In the genomic region with DNA sequence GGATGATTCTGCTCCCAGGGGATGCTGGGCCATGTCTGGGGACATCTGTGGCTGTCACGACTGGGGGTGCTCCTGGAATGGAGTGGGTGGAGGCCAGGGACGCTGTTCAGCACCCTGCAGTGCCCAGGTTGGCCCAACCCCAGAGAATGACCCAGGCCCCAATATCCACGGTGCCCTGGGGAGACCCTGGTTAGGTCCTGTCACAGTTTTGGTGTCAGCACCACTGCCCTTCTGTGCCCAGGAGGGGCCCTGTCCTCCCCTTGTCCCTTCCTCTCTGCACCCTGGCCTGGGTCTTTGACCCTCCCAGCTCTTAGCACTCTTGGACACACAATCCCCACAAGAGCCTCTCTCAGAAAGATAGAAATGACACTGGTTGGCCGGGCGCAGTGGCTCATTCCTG, we compare ENCODE assay signal across 9 cellular contexts.
DNase-seq lines count a peak whose midpoint lies in the region; ATAC-seq and TF ChIP-seq lines count a peak whose summit lies in the region.
"Had no signal": no experiment of that assay in that cellular context is flagged by ENCODE, and none has a peak within 500 bp of the region (broad histone marks: within the 10 kb centered on the region; RNA-seq: fewer than 3 reads in every experiment).

No MANE protein-coding gene starts in this region.

- no peak for ATAC-seq in activated CD8-positive, alpha-beta T cell treated with anti-CD3 and anti-CD28 coated beads, Interleukin-2, amount 10 ng/mL, durations not matched to agents 7 days and 5 days
- no peak for ATAC-seq in naive thymus-derived CD8-positive, alpha-beta T cell
- ATAC-seq in HG03095 (IDR thresholded peaks at IDR 0.05; ENCODE audit: unreplicated experiment): no peak
- no peak for ATAC-seq in GM19324 (IDR thresholded peaks at IDR 0.05; ENCODE audit: low FRiP score, unreplicated experiment)

- no peak overlapping the region for H3K4me3 Mint-ChIP-seq in CD14-positive monocyte
- peak overlapping the region; percentile 86 for H3K4me3 Mint-ChIP-seq in activated CD8-positive, alpha-beta T cell treated with anti-CD3 and anti-CD28 coated beads, Interleukin-2, amount 10 ng/mL, durations not matched to agents 7 days and 5 days
- H3K4me3 Mint-ChIP-seq in naive thymus-derived CD8-positive, alpha-beta T cell: peak overlapping the region in 9 of 10 donors; percentile 14 to 97 (median 96)

- H3K36me3 Mint-ChIP-seq in CD14-positive monocyte: peaks cover 0 to 2% of the 10 kb centered on the region in 2 donors
- H3K36me3 Mint-ChIP-seq in activated CD8-positive, alpha-beta T cell treated with anti-CD3 and anti-CD28 coated beads, Interleukin-2, amount 10 ng/mL, durations not matched to agents 7 days and 5 days (ENCODE audit: low read depth): no peaks in the 10 kb centered on the region
- no peaks in the 10 kb centered on the region for H3K36me3 Mint-ChIP-seq in naive thymus-derived CD8-positive, alpha-beta T cell

- peaks cover 8 to 18% (median 12%) of the 10 kb centered on the region in 3 donors for H3K27me3 Mint-ChIP-seq in CD14-positive monocyte (ENCODE audit: low read depth in 3 of 3)
- H3K27me3 Mint-ChIP-seq in activated CD8-positive, alpha-beta T cell treated with anti-CD3 and anti-CD28 coated beads, Interleukin-2, amount 10 ng/mL, durations not matched to agents 7 days and 5 days (ENCODE audit: low read depth): no peaks in the 10 kb centered on the region
- no peaks in the 10 kb centered on the region for H3K27me3 Mint-ChIP-seq in naive thymus-derived CD8-positive, alpha-beta T cell

- peak overlapping the region in 1 of 7 donors; percentile 23 for H3K27ac Mint-ChIP-seq in CD14-positive monocyte
- H3K27ac Mint-ChIP-seq in activated CD8-positive, alpha-beta T cell treated with anti-CD3 and anti-CD28 coated beads, Interleukin-2, amount 10 ng/mL, durations not matched to agents 7 days and 5 days: peak overlapping the region; percentile 99
- peak overlapping the region in 9 of 10 donors; percentile 73 to 99 (median 98) for H3K27ac Mint-ChIP-seq in naive thymus-derived CD8-positive, alpha-beta T cell

- POLR2A ChIA-PET in activated CD8-positive, alpha-beta T cell treated with anti-CD3 and anti-CD28 coated beads, Interleukin-2, amount 10 ng/mL, durations not matched to agents 7 days and 5 days (lab: Charles Lee): interaction anchor here (1.0 to 2.7 kb wide), 10 partner anchors 9 to 321 kb away, joined by 3 to 58 read pairs (median 4); a partner anchor contains a TSS
- POLR2A ChIA-PET in naive thymus-derived CD8-positive, alpha-beta T cell (lab: Charles Lee): interaction anchor here (0.6 to 3.0 kb wide), 15 partner anchors 9 to 292 kb away, joined by 3 to 95 read pairs (median 5); a partner anchor contains a TSS

- TF ChIP-seq CTCF in CD14-positive monocyte (IDR thresholded peaks at IDR 0.05): no peak

- H3K9me3 Mint-ChIP-seq in CD14-positive monocyte: peaks cover 0 to 1% (median 0%) of the 10 kb centered on the region in 7 donors
- no peaks in the 10 kb centered on the region for H3K9me3 Mint-ChIP-seq in activated CD8-positive, alpha-beta T cell treated with anti-CD3 and anti-CD28 coated beads, Interleukin-2, amount 10 ng/mL, durations not matched to agents 7 days and 5 days (ENCODE audit: insufficient read depth)
- H3K9me3 Mint-ChIP-seq in naive thymus-derived CD8-positive, alpha-beta T cell: peaks cover 0 to 2% (median 0%) of the 10 kb centered on the region in 9 donors

- peaks cover 13% of the 10 kb centered on the region for H3K4me1 Mint-ChIP-seq in CD14-positive monocyte
- H3K4me1 Mint-ChIP-seq in activated CD8-positive, alpha-beta T cell treated with anti-CD3 and anti-CD28 coated beads, Interleukin-2, amount 10 ng/mL, durations not matched to agents 7 days and 5 days (ENCODE audit: low read depth): peaks cover 72% of the 10 kb centered on the region
- peaks cover 6 to 25% (median 21%) of the 10 kb centered on the region in 4 donors for H3K4me1 Mint-ChIP-seq in naive thymus-derived CD8-positive, alpha-beta T cell

- intact Hi-C loops in CD14-positive monocyte (cut with micrococcal nuclease): no loop called here

- CTCF ChIA-PET in activated CD8-positive, alpha-beta T cell treated with anti-CD3 and anti-CD28 coated beads, Interleukin-2, amount 10 ng/mL, durations not matched to agents 7 days and 5 days (lab: Charles Lee): interaction anchor here (1.0 to 2.8 kb wide), 11 partner anchors 8 to 87 kb away, joined by 3 to 9 read pairs (median 6); a partner anchor contains a TSS

- DNase-seq in CD14-positive monocyte (ENCODE audit: low spot score) (peak; percentile 41), D341Med (ENCODE audit: low spot score) (peak; percentile 14), COLO668 (lab: John Stamatoyannopoulos, UW; ENCODE audit: unreplicated experiment) (no peak)
- no peak for DNase-seq in activated CD8-positive, alpha-beta T cell treated with anti-CD3 and anti-CD28 coated beads, Interleukin-2, amount 10 ng/mL, durations not matched to agents 7 days and 5 days
- no peak for DNase-seq in naive thymus-derived CD8-positive, alpha-beta T cell
- DNase-seq: NCI-H774, testis had no signal

Comparison
In these comparisons a context has a peak if more than half of its experiments do, and no peak if none do; other contexts are left out.
1. DNase-seq: peak in CD14-positive monocyte (single experiment) and D341Med (single experiment); none in activated CD8-positive, alpha-beta T cell treated with anti-CD3 and anti-CD28 coated beads, Interleukin-2, amount 10 ng/mL, durations not matched to agents 7 days and 5 days (single experiment), naive thymus-derived CD8-positive, alpha-beta T cell (0 of 10) and COLO668 (single experiment).
2. H3K4me3 Mint-ChIP-seq: peak in activated CD8-positive, alpha-beta T cell treated with anti-CD3 and anti-CD28 coated beads, Interleukin-2, amount 10 ng/mL, durations not matched to agents 7 days and 5 days (single experiment) and naive thymus-derived CD8-positive, alpha-beta T cell (9 of 10); none in CD14-positive monocyte (0 of 2).